8 cellular contexts compared by ENCODE assay signal in genomic region chr1:232635778-232636356, GRCh38. TPM values are rescaled to one million over a fixed set of nuclear protein-coding genes. Genes with fewer than 3 reads are reported as not detected.
DNase-seq lines count a peak whose midpoint lies in the region; ATAC-seq and TF ChIP-seq lines count a peak whose summit lies in the region.

No MANE protein-coding gene starts in this region.

- peaks cover 25 to 26% of the 10 kb centered on the region in 2 donors for H3K27me3 Mint-ChIP-seq in effector memory CD8-positive, alpha-beta T cell

- no peaks in the 10 kb centered on the region for H3K36me3 Mint-ChIP-seq in effector memory CD8-positive, alpha-beta T cell (ENCODE audit: insufficient read depth)

- H3K4me1 Mint-ChIP-seq in effector memory CD8-positive, alpha-beta T cell (ENCODE audit: low read depth in 2 of 2) = peaks cover 2% of the 10 kb centered on the region in 2 donors

- no peak overlapping the region for H3K27ac Mint-ChIP-seq in effector memory CD8-positive, alpha-beta T cell

- H4K20me1 ChIP-seq in Karpas-422 (ENCODE audit: insufficient read depth, low read depth, low read length) = no peaks in the 10 kb centered on the region

- TF ChIP-seq POLR2A in Peyer's patch (IDR thresholded peaks at IDR 0.05) = no peak

- peaks cover 2% of the 10 kb centered on the region for H3K4me1 ChIP-seq in Karpas-422 (ENCODE audit: low read length)
- H3K4me1 ChIP-seq in Peyer's patch = peaks cover 0 to 7% (median 0%) of the 10 kb centered on the region in 4 donors
- peaks cover 22% of the 10 kb centered on the region for H3K4me1 ChIP-seq in mucosa of descending colon (ENCODE audit: low read depth)

- H3K4me2 ChIP-seq in Karpas-422 (ENCODE audit: low read depth, low read length, poor library complexity, severe bottlenecking) = no peak overlapping the region

- H3K27me3 ChIP-seq in Karpas-422 (ENCODE audit: low read length) = no peaks in the 10 kb centered on the region
- no peaks in the 10 kb centered on the region for H3K27me3 ChIP-seq in Peyer's patch

- no peaks in the 10 kb centered on the region for H3K79me2 ChIP-seq in Karpas-422 (ENCODE audit: low read length)

- H3K9me3 Mint-ChIP-seq in effector memory CD8-positive, alpha-beta T cell = no peaks in the 10 kb centered on the region

- ATAC-seq in GM21717 (IDR thresholded peaks at IDR 0.05; ENCODE audit: unreplicated experiment) (peak; percentile 75), mucosa of descending colon (peak; percentile 63), GM21390 (IDR thresholded peaks at IDR 0.05; ENCODE audit: unreplicated experiment) (no peak)
- peak; percentile 78 for ATAC-seq in effector memory CD8-positive, alpha-beta T cell (replicated peaks)

- H3K27ac ChIP-seq in Karpas-422 (ENCODE audit: low read length) (no peak overlapping the region), Peyer's patch (no peak overlapping the region)

- no peak overlapping the region for H2AFZ ChIP-seq in Karpas-422 (ENCODE audit: low read length)

- in situ Hi-C loops in G401 (cut with HindIII; ENCODE audit: low sequenced_read_pairs) = no loop called here

- H3K9me3 ChIP-seq in Karpas-422 (ENCODE audit: low read length) (no peaks in the 10 kb centered on the region), Peyer's patch (no peaks in the 10 kb centered on the region), mucosa of descending colon (no peaks in the 10 kb centered on the region)

- no peaks in the 10 kb centered on the region for H3K36me3 ChIP-seq in Karpas-422 (ENCODE audit: insufficient read depth, low read length)
- H3K36me3 ChIP-seq in Peyer's patch = no peaks in the 10 kb centered on the region
- H3K36me3 ChIP-seq in mucosa of descending colon (ENCODE audit: low read depth) = no peaks in the 10 kb centered on the region

- intact Hi-C loops in mucosa of descending colon (cut with DNase I, micrococcal nuclease) = loop anchor here (5.0 to 10.0 kb wide), 3 partner anchors 159 to 609 kb away; partner anchors contain the start of gene NTPCR (in 1 of the 2)

- peak; percentile 17 to 92 (median 80) for TF ChIP-seq CTCF in Peyer's patch (IDR thresholded peaks at IDR 0.05)
- TF ChIP-seq CTCF in mucosa of descending colon (IDR thresholded peaks at IDR 0.05) = peak; percentile 52

- H3K9ac ChIP-seq in Karpas-422 (ENCODE audit: low read length) = no peak overlapping the region

- H3K4me3 ChIP-seq in Karpas-422 (ENCODE audit: low read length) (no peak overlapping the region), Peyer's patch (no peak overlapping the region), mucosa of descending colon (no peak overlapping the region)

- DNase-seq in G401 (ENCODE audit: low spot score) = peak; percentile 60
- DNase-seq in Karpas-422 = peak; percentile 82
- no peak for DNase-seq in Peyer's patch
- no peak for DNase-seq in effector memory CD8-positive, alpha-beta T cell
- DNase-seq in mucosa of descending colon = no peak
- DNase-seq in stimulated activated CD4-positive, alpha-beta T cell treated with anti-CD3 and anti-CD28 coated beads, Interleukin-12 subunit alpha, Interleukin-12 subunit beta, amount 100 ng/mL, for 4 hours = no peak

- no peaks in the 10 kb centered on the region for H3K9me2 ChIP-seq in Karpas-422 (replicated peaks; ENCODE audit: insufficient read depth, low read length)

- no peak overlapping the region for H3K4me3 Mint-ChIP-seq in effector memory CD8-positive, alpha-beta T cell

RNA-seq across cellular contexts. Expression of gene SIPA1L2, which starts 5.9 kb away (rescaled TPM):
- not detected in 2 replicates for total RNA-seq in G401 (2014; rRNA removed; shearing (Covaris generic))
- total RNA-seq in Karpas-422 (2014; rRNA removed; shearing (Covaris generic); ENCODE audit: low replicate concordance) = 0.04 TPM in 1 of 2 replicates, not detected in the other
- total RNA-seq in Peyer's patch (10 to 100 TPM; 38.0 to 72.4 (median 44.6) TPM), mucosa of descending colon (10 to 100 TPM; 78.7 to 94.4 (median 79.0) TPM)

Comparison
In these comparisons a context has a peak if more than half of its experiments do, and no peak if none do; other contexts are left out.
1. DNase-seq: peak in G401 (single experiment) and Karpas-422 (single experiment); none in Peyer's patch (0 of 3), effector memory CD8-positive, alpha-beta T cell (0 of 3), mucosa of descending colon (0 of 3) and stimulated activated CD4-positive, alpha-beta T cell treated with anti-CD3 and anti-CD28 coated beads, Interleukin-12 subunit alpha, Interleukin-12 subunit beta, amount 100 ng/mL, for 4 hours (single experiment).
2. RNA of gene SIPA1L2, which starts 5.9 kb away (total RNA-seq): 78.7 to 94.4 TPM in mucosa of descending colon and 38.0 to 72.4 TPM in Peyer's patch; 0.04 TPM in Karpas-422 and not detected in G401; every median in the first group is over 10 times any median in the second.